Comparison of ENCODE assay signal across 21 cellular contexts in genomic region chr18:30248061-30248460, GRCh38.
A peak's percentile ranks its signal among the peaks of the same experiment; 100 is the strongest.
DNase-seq lines count a peak whose midpoint lies in the region; ATAC-seq lines count a peak whose summit lies in the region.
"Had no signal": no experiment of that assay in that cellular context is flagged by ENCODE, and none has a peak within 500 bp of the region (broad histone marks: within the 10 kb centered on the region; RNA-seq: fewer than 3 reads in every experiment).

No MANE protein-coding gene starts in this region.

- DNase-seq in NCI-H2171 treated with DMSO at 0.1 percent for 48 hours (lab: John Stamatoyannopoulos, UW) (peak; percentile 4), NCI-H2171 (lab: John Stamatoyannopoulos, UW) (no peak), LHCN-M2 (ENCODE audit: low read depth) (peak; percentile 21), astrocyte of the hippocampus (ENCODE audit: low read depth, low spot score) (peak; percentile 0), pons (ENCODE audit: low spot score) (peak; percentile 15), ureter (ENCODE audit: low spot score) (no peak)
- DNase-seq: ACHN; BE2C; CD4-positive, CD25-positive, alpha-beta regulatory T cell; CD8-positive, alpha-beta memory T cell; COR-L47; DMS 273 treated with DMSO at 0.1 percent for 48 hours; DMS53; DND-41; EL; GOT3; H7; HFFc6; IMR-90 had no signal

- ATAC-seq in GM21390 (IDR thresholded peaks at IDR 0.05; ENCODE audit: unreplicated experiment) = no peak
- ATAC-seq: HCT116 had no signal

Comparison
In these comparisons a context has a peak if more than half of its experiments do, and no peak if none do; other contexts are left out.
1. DNase-seq: peak in NCI-H2171 treated with DMSO at 0.1 percent for 48 hours (single experiment), LHCN-M2 (single experiment), astrocyte of the hippocampus (single experiment) and pons (single experiment); none in NCI-H2171 (single experiment) and ureter (single experiment).